1 cellular context compared by ENCODE assay signal in genomic region chr11:73982990-73983763, GRCh38.
TF ChIP-seq lines count a peak whose summit lies in the region.

No MANE protein-coding gene starts in this region.

TF ChIP-seq in H1, 55 proteins besides CTCF, POLR2A, EP300 and RAD21:
- TF ChIP-seq RFX5 (IDR thresholded peaks at IDR 0.05; ENCODE audit: borderline replicate concordance, low read depth, low read length): no peak
- no peak for TF ChIP-seq NRF1 (IDR thresholded peaks at IDR 0.05; ENCODE audit: low read depth, low read length)
- TF ChIP-seq NANOG (IDR thresholded peaks at IDR 0.05; ENCODE audit: insufficient read depth, low read depth, low read length, poor library complexity, severe bottlenecking): no peak
- no peak for TF ChIP-seq KDM5A (IDR thresholded peaks at IDR 0.05; ENCODE audit: low read length)
- TF ChIP-seq MAX (IDR thresholded peaks at IDR 0.05): peak; percentile 93
- TF ChIP-seq POLR2AphosphoS5 (IDR thresholded peaks at IDR 0.05; ENCODE audit: low read depth, low read length): peak; percentile 36; the same call in 1 of the 2 replicates
- TF ChIP-seq SIX5 (IDR thresholded peaks at IDR 0.05; ENCODE audit: low read depth, low read length): no peak
- peak; percentile 56 for TF ChIP-seq ASH2L (IDR thresholded peaks at IDR 0.05; ENCODE audit: low read length)
- TF ChIP-seq TAF7 (optimal IDR thresholded peaks at IDR 0.05; ENCODE audit: borderline replicate concordance, low read depth, low read length): no peak
- no peak for TF ChIP-seq EGR1 (IDR thresholded peaks at IDR 0.05; ENCODE audit: borderline replicate concordance, low read depth, low read length)
- TF ChIP-seq GTF2F1 (IDR thresholded peaks at IDR 0.05; ENCODE audit: borderline replicate concordance, low read depth, low read length): no peak
- no peak for TF ChIP-seq POU5F1 (IDR thresholded peaks at IDR 0.05; ENCODE audit: low read depth, low read length)
- no peak; the same call in 1 of the 2 replicates for TF ChIP-seq KDM1A (IDR thresholded peaks at IDR 0.05; ENCODE audit: borderline replicate concordance, low read length)
- no peak for TF ChIP-seq ZNF274 (IDR thresholded peaks at IDR 0.05; ENCODE audit: borderline replicate concordance, extremely low read depth, low read length)
- peak; percentile 66 for TF ChIP-seq SP1 (IDR thresholded peaks at IDR 0.05; ENCODE audit: low read depth, low read length)
- peak; percentile 15; the same call in 1 of the 2 replicates for TF ChIP-seq TBP (IDR thresholded peaks at IDR 0.05; ENCODE audit: low read depth, low read length)
- peak; percentile 21; the same call in 1 of the 2 replicates for TF ChIP-seq CREB1 (IDR thresholded peaks at IDR 0.05)
- peak; percentile 67 for TF ChIP-seq USF2 (IDR thresholded peaks at IDR 0.05; ENCODE audit: low read length)
- peak; percentile 87 for TF ChIP-seq RBBP5 (IDR thresholded peaks at IDR 0.05; ENCODE audit: borderline replicate concordance, low read depth, low read length)
- TF ChIP-seq TEAD4 (IDR thresholded peaks at IDR 0.05; ENCODE audit: low read depth, low read length): no peak
- 0 out of 2 replicates have a peak, but pooled peaks have one; percentile 33 for TF ChIP-seq PHF8 (conservative IDR thresholded peaks at IDR 0.05; ENCODE audit: low read depth, low read length)
- TF ChIP-seq TAF1 (IDR thresholded peaks at IDR 0.05; ENCODE audit: low read depth, low read length): peak; percentile 48
- TF ChIP-seq SIRT6 (IDR thresholded peaks at IDR 0.05; ENCODE audit: low read length): no peak
- no peak for TF ChIP-seq CBX5 (IDR thresholded peaks at IDR 0.05; ENCODE audit: low read depth, low read length)
- peak; percentile 95 for TF ChIP-seq KDM4A (IDR thresholded peaks at IDR 0.05; ENCODE audit: low read depth, low read length, severe bottlenecking)
- 0 out of 4 replicates have a peak, but pooled peaks of 1 of the 2 experiments have one; percentile 10 for TF ChIP-seq SIN3A (conservative IDR thresholded peaks at IDR 0.05 in 1 of 2, IDR thresholded peaks at IDR 0.05 in 1 of 2; ENCODE audit: low read depth in 1 of 2, low read length in 2 of 2)
- TF ChIP-seq E2F6 (IDR thresholded peaks at IDR 0.05): peak; percentile 97
- peak; percentile 1; the same call in 1 of the 2 replicates for TF ChIP-seq FOSL1 (IDR thresholded peaks at IDR 0.05; ENCODE audit: insufficient read depth, low read depth, low read length)
